ENCODE assay signal across 13 cellular contexts in the genomic region with DNA sequence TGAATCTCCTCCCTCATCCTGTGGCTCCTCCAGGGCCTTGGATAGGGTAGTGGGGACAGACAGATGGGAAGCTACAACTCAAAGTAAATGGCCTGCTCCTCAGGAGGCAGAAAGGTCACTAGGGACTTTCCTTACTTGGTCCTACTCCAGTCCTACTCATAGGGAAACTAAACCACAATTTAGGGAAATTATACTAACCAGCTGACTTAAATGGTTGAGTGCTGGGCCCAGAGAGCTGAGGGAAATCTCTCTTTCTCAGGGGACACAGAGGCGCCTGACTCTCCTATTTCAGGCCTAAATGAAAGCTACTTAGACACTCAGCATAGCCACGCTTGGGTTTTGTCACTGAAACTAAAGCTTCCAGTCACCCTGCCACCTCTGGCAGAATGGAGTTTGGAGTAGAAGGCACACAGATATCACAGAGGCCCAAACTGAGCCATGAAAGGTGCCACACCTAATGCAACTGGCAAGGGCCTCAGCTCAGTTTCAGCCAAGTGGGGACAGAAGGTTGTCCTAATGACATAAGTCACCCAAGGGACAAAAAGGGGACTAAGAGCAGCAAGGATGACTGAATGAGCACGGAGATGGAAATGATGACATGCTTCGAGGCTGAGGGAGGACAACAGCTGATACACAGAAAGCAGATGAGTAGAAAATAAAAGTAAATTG. TPM values are rescaled to one million over a fixed set of nuclear protein-coding genes. Genes with fewer than 3 reads are reported as not detected.
A peak's percentile ranks its signal among the peaks of the same experiment; 100 is the strongest.
DNase-seq lines count a peak whose midpoint lies in the region; ATAC-seq and TF ChIP-seq lines count a peak whose summit lies in the region.
"Had no signal": no experiment of that assay in that cellular context is flagged by ENCODE, and none has a peak within 500 bp of the region (broad histone marks: within the 10 kb centered on the region; RNA-seq: fewer than 3 reads in every experiment).

No MANE protein-coding gene starts in this region.

- no peak overlapping the region for H3K4me3 Mint-ChIP-seq in endodermal cell
- H3K4me3 Mint-ChIP-seq: mesothelial cell of epicardium had no signal

- H3K4me1 ChIP-seq in endodermal cell (ENCODE audit: control insufficient read depth, insufficient read depth, low read length) = no peaks in the 10 kb centered on the region
- H3K4me1 ChIP-seq: thyroid gland had no signal

- TF ChIP-seq CTCF in endodermal cell (conservative IDR thresholded peaks at IDR 0.05) = no peak

- no peaks in the 10 kb centered on the region for H3K9me3 ChIP-seq in endodermal cell (ENCODE audit: control insufficient read depth, low read length)
- H3K9me3 ChIP-seq: thyroid gland had no signal

- H3K4me1 Mint-ChIP-seq in endodermal cell = no peaks in the 10 kb centered on the region
- H3K4me1 Mint-ChIP-seq: mesothelial cell of epicardium had no signal

- H3K9ac ChIP-seq in endodermal cell (ENCODE audit: extremely low read depth, low read length, poor library complexity, severe bottlenecking) = no peak overlapping the region

- 87 to 94% methylated on average over 2 to 4 of the region's 4 CpGs for WGBS in endodermal cell (ENCODE audit: insufficient coverage in 1 of 2, insufficient read length in 1 of 2), 2 experiments

- H3K27ac Mint-ChIP-seq in endodermal cell = no peak overlapping the region
- H3K27ac Mint-ChIP-seq: mesothelial cell of epicardium had no signal

- DNase-seq in retina (peak; percentile 28), GM19240 (ENCODE audit: insufficient read length, low spot score) (no peak), NCI-H526 (lab: John Stamatoyannopoulos, UW) (no peak), endodermal cell (no peak)
- DNase-seq: activated CD4-positive, alpha-beta T cell treated with anti-CD3 and anti-CD28 coated beads, Interleukin-2, amount 50 U/mL, for 48 hours; dorsolateral prefrontal cortex; thyroid gland had no signal

- no peaks in the 10 kb centered on the region for H3K9me3 Mint-ChIP-seq in endodermal cell
- H3K9me3 Mint-ChIP-seq: mesothelial cell of epicardium had no signal

- ATAC-seq in GM19035 (IDR thresholded peaks at IDR 0.05; ENCODE audit: unreplicated experiment) (peak; percentile 68), HG02623 (IDR thresholded peaks at IDR 0.05; ENCODE audit: unreplicated experiment) (peak; percentile 85), HG03442 (IDR thresholded peaks at IDR 0.05; ENCODE audit: unreplicated experiment) (peak; percentile 85)

- H3K4me3 ChIP-seq in endodermal cell (ENCODE audit: low read length) = no peak overlapping the region
- H3K4me3 ChIP-seq: dorsolateral prefrontal cortex, thyroid gland had no signal

- H3K36me3 ChIP-seq in endodermal cell (ENCODE audit: control insufficient read depth, insufficient read depth, low read length) = no peaks in the 10 kb centered on the region
- H3K36me3 ChIP-seq: thyroid gland had no signal

- H3K36me3 Mint-ChIP-seq in endodermal cell (ENCODE audit: low read depth) = no peaks in the 10 kb centered on the region
- H3K36me3 Mint-ChIP-seq: mesothelial cell of epicardium had no signal

- H3K27me3 Mint-ChIP-seq in endodermal cell (ENCODE audit: insufficient read depth) = peaks cover 9% of the 10 kb centered on the region

- no peaks in the 10 kb centered on the region for H3K27me3 ChIP-seq in endodermal cell (ENCODE audit: control insufficient read depth, insufficient read depth, low read length, poor library complexity, severe bottlenecking)
- H3K27me3 ChIP-seq: thyroid gland had no signal

- no peak overlapping the region for H3K27ac ChIP-seq in endodermal cell (ENCODE audit: low read depth, low read length)
- H3K27ac ChIP-seq: dorsolateral prefrontal cortex, thyroid gland had no signal

RNA-seq across cellular contexts. Expression of a gene that starts 24.0 kb away (rescaled TPM):
- under 1 TPM; 0.20 to 0.31 TPM for total RNA-seq in endodermal cell
- 0.07 TPM for polyA plus RNA-seq in endodermal cell (2013, experiment 1 of 2)
- polyA plus RNA-seq in endodermal cell (2013, experiment 2 of 2) = not detected
- total RNA-seq: mesothelial cell of epicardium, pulmonary artery endothelial cell, thyroid gland had no signal

RNA-seq across cellular contexts. Expression of a gene that starts 47.5 kb away (rescaled TPM):
- total RNA-seq in endodermal cell = not detected
- polyA plus RNA-seq in endodermal cell (2013, experiment 1 of 2) = 4.3 TPM
- 3.7 TPM for polyA plus RNA-seq in endodermal cell (2013, experiment 2 of 2)
- total RNA-seq: mesothelial cell of epicardium, pulmonary artery endothelial cell, SK-MEL-5, thyroid gland had no signal
